10 cellular contexts compared by ENCODE assay signal in genomic region chr2:176508984-176509383, GRCh38.
DNase-seq lines count a peak whose midpoint lies in the region; ATAC-seq and TF ChIP-seq lines count a peak whose summit lies in the region.
"Had no signal": no experiment of that assay in that cellular context is flagged by ENCODE, and none has a peak within 500 bp of the region (broad histone marks: within the 10 kb centered on the region; RNA-seq: fewer than 3 reads in every experiment).

No MANE protein-coding gene starts in this region.

- H3K4me1 ChIP-seq in MM.1S (ENCODE audit: low read length) (no peaks in the 10 kb centered on the region), HAP-1 (no peaks in the 10 kb centered on the region)

- no peak overlapping the region for H3K27ac Mint-ChIP-seq in T-helper 2 cell treated with Interferon-gamma antibody and Interleukin-4, amounts not matched to agents 5 μg/mL and 100 μg/mL, for 36 hours
- H3K27ac Mint-ChIP-seq: activated T-helper 1 cell treated with anti-CD3 and anti-CD28 coated beads, Interleukin-12 subunit alpha, Interleukin-12 subunit beta, Interleukin-2, Interleukin-4 antibody, amounts not matched to agents 30 ng/mL and 10 ng/mL and 1 ng/mL, durations not matched to agents 14 hours and 24 hours and 36 hours had no signal

- peaks cover 11% of the 10 kb centered on the region for H3K4me1 Mint-ChIP-seq in T-helper 2 cell treated with Interferon-gamma antibody and Interleukin-4, amounts not matched to agents 5 μg/mL and 100 μg/mL, for 36 hours (ENCODE audit: low read depth)

- no peak overlapping the region for H3K9ac ChIP-seq in MM.1S (ENCODE audit: low read length)

- H3K4me3 ChIP-seq in MM.1S (ENCODE audit: low read length) (no peak overlapping the region), HAP-1 (no peak overlapping the region)

- no peaks in the 10 kb centered on the region for H3F3A ChIP-seq in MM.1S (ENCODE audit: insufficient read depth, low read length)

- H3K9me3 ChIP-seq in MM.1S (replicated peaks; ENCODE audit: insufficient read depth, low read length) (no peaks in the 10 kb centered on the region), HAP-1 (no peaks in the 10 kb centered on the region)

- H3K79me2 ChIP-seq in MM.1S (ENCODE audit: low read length): no peaks in the 10 kb centered on the region

- in situ Hi-C loops in HAP-1 (cut with MboI; ENCODE audit: low sequenced_read_pairs): no loop called here

- no peak overlapping the region for H3K4me2 ChIP-seq in MM.1S (ENCODE audit: low read depth, low read length)

- no peaks in the 10 kb centered on the region for H3K9me2 ChIP-seq in MM.1S (replicated peaks; ENCODE audit: insufficient read depth, low read length)

- H3K9me3 Mint-ChIP-seq in T-helper 2 cell treated with Interferon-gamma antibody and Interleukin-4, amounts not matched to agents 5 μg/mL and 100 μg/mL, for 36 hours: no peaks in the 10 kb centered on the region
- H3K9me3 Mint-ChIP-seq: activated T-helper 1 cell treated with anti-CD3 and anti-CD28 coated beads, Interleukin-12 subunit alpha, Interleukin-12 subunit beta, Interleukin-2, Interleukin-4 antibody, amounts not matched to agents 30 ng/mL and 10 ng/mL and 1 ng/mL, durations not matched to agents 14 hours and 24 hours and 36 hours had no signal

- H4K20me1 ChIP-seq in MM.1S (ENCODE audit: insufficient read depth, low read length): no peaks in the 10 kb centered on the region

- peak; percentile 65 for ATAC-seq in GM19025 (IDR thresholded peaks at IDR 0.05; ENCODE audit: low read depth, unreplicated experiment)
- peak; percentile 67 for ATAC-seq in HG02981 (IDR thresholded peaks at IDR 0.05; ENCODE audit: unreplicated experiment)

- H3K4me3 Mint-ChIP-seq in T-helper 2 cell treated with Interferon-gamma antibody and Interleukin-4, amounts not matched to agents 5 μg/mL and 100 μg/mL, for 36 hours: no peak overlapping the region
- H3K4me3 Mint-ChIP-seq: activated T-helper 1 cell treated with anti-CD3 and anti-CD28 coated beads, Interleukin-12 subunit alpha, Interleukin-12 subunit beta, Interleukin-2, Interleukin-4 antibody, amounts not matched to agents 30 ng/mL and 10 ng/mL and 1 ng/mL, durations not matched to agents 14 hours and 24 hours and 36 hours had no signal

- TF ChIP-seq CTCF in AG09319 (IDR thresholded peaks at IDR 0.05; ENCODE audit: low read depth, low read length) (no peak), MM.1S (IDR thresholded peaks at IDR 0.05; ENCODE audit: low read length) (no peak)

- no peaks in the 10 kb centered on the region for H3K36me3 Mint-ChIP-seq in T-helper 2 cell treated with Interferon-gamma antibody and Interleukin-4, amounts not matched to agents 5 μg/mL and 100 μg/mL, for 36 hours (ENCODE audit: low read depth)

- peaks cover 37% of the 10 kb centered on the region for H3K27me3 Mint-ChIP-seq in T-helper 2 cell treated with Interferon-gamma antibody and Interleukin-4, amounts not matched to agents 5 μg/mL and 100 μg/mL, for 36 hours (ENCODE audit: low read depth)

- H3K27me3 ChIP-seq in MM.1S (replicated peaks; ENCODE audit: insufficient read depth, low read length) (no peaks in the 10 kb centered on the region), HAP-1 (ENCODE audit: low read depth) (peaks cover 11% of the 10 kb centered on the region; the same call in 1 of the 2 replicates)

- peak; percentile 43 for DNase-seq in AG09319 (ENCODE audit: extremely low read depth, low read depth)
- peak; percentile 48 for DNase-seq in T-helper 2 cell treated with Interferon-gamma antibody and Interleukin-4, amounts not matched to agents 5 μg/mL and 100 μg/mL, for 36 hours (ENCODE audit: low spot score)
- no peak for DNase-seq in NOMO-1 treated with DMSO at 0.1 percent for 48 hours (lab: John Stamatoyannopoulos, UW; ENCODE audit: unreplicated experiment)
- no peak for DNase-seq in hepatic stellate cell (ENCODE audit: low spot score)
- DNase-seq in MM.1S: no peak
- DNase-seq in HAP-1 (ENCODE audit: low spot score in 2 of 2): no peak
- DNase-seq: NCI-H446 treated with DMSO at 0.1 percent for 48 hours had no signal

- no peaks in the 10 kb centered on the region for H3K36me3 ChIP-seq in MM.1S (replicated peaks; ENCODE audit: insufficient read depth, low read length)
- H3K36me3 ChIP-seq in HAP-1 (replicated peaks): no peaks in the 10 kb centered on the region

- no peak overlapping the region for H2AFZ ChIP-seq in MM.1S (ENCODE audit: low read length)

- no peak overlapping the region for H3K27ac ChIP-seq in MM.1S (ENCODE audit: low read length)

Comparison
In these comparisons a context has a peak if more than half of its experiments do, and no peak if none do; other contexts are left out.
1. DNase-seq: peak in AG09319 (single experiment) and T-helper 2 cell treated with Interferon-gamma antibody and Interleukin-4, amounts not matched to agents 5 μg/mL and 100 μg/mL, for 36 hours (single experiment); none in NOMO-1 treated with DMSO at 0.1 percent for 48 hours (single experiment), hepatic stellate cell (single experiment), MM.1S (single experiment) and HAP-1 (0 of 2).